1 cellular context compared by ENCODE assay signal in genomic region chr12:54009171-54010052, GRCh38.
TF ChIP-seq lines count a peak whose summit lies in the region.

No MANE protein-coding gene starts in this region.

TF ChIP-seq in HEK293, 187 proteins besides CTCF, POLR2A, EP300 and RAD21 (continued from another document):
- TF ChIP-seq REST (tag by site-specific recombination; IDR thresholded peaks at IDR 0.05) (0 out of 2 replicates have a peak, but pooled peaks have one; percentile 24), ZNF311 (tag by site-specific recombination; IDR thresholded peaks at IDR 0.05; ENCODE audit: borderline replicate concordance) (no peak), KLF17 (tag by site-specific recombination; IDR thresholded peaks at IDR 0.05) (no peak)
